11 cellular contexts compared by ENCODE assay signal in the genomic region with DNA sequence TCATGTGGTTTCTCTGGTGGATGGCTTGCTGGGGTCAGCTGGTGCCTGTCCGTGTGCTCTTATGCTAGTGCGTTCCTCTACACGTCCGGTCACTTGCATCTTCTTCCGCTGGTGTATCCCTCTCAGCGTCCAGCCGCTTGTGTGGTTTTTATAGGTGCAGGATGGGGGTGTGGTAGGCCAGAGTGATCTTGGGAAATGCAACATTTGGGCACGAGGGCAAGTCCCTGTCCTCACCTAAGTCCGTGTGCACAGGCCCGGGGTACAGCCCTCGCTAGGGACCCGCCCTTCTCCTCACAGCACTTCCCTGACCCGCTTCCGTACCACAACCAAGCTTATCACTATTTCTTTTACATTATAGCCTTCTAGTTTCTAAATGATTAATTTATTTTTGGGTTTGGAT. TPM values are rescaled to one million over a fixed set of nuclear protein-coding genes. Genes with fewer than 3 reads are reported as not detected.
"Had no signal": no experiment of that assay in that cellular context is flagged by ENCODE, and none has a peak within 500 bp of the region (broad histone marks: within the 10 kb centered on the region; RNA-seq: fewer than 3 reads in every experiment).

No MANE protein-coding gene starts in this region.

- ATAC-seq: HCT116, HepG2 had no signal

- H3K9me3 ChIP-seq: HAP-1 had no signal

- H3K27ac ChIP-seq: GM23248, HL-60 had no signal

- H2AFZ ChIP-seq: GM23248 had no signal

- H3K4me3 ChIP-seq: GM23248, HAP-1 had no signal

- H3K27me3 Mint-ChIP-seq: IgD-negative memory B cell had no signal

- DNase-seq: GM23248, GOT3, H7, HFFc6 had no signal

- H3K9ac ChIP-seq: GM23248 had no signal

- H3K27ac Mint-ChIP-seq: HFFc6, IgD-negative memory B cell had no signal

- H3K36me3 ChIP-seq: HAP-1 had no signal

- H3K4me1 ChIP-seq: HAP-1 had no signal

- H3K4me3 Mint-ChIP-seq: HFFc6, IgD-negative memory B cell had no signal

RNA-seq across cellular contexts. Expression of a gene that starts 17.3 kb away (rescaled TPM):
- total RNA-seq: GM23248, H4, HepG2, HFFc6, HT1080 had no signal
- polyA plus RNA-seq: HepG2, IgD-negative memory B cell had no signal
